In the genomic region with DNA sequence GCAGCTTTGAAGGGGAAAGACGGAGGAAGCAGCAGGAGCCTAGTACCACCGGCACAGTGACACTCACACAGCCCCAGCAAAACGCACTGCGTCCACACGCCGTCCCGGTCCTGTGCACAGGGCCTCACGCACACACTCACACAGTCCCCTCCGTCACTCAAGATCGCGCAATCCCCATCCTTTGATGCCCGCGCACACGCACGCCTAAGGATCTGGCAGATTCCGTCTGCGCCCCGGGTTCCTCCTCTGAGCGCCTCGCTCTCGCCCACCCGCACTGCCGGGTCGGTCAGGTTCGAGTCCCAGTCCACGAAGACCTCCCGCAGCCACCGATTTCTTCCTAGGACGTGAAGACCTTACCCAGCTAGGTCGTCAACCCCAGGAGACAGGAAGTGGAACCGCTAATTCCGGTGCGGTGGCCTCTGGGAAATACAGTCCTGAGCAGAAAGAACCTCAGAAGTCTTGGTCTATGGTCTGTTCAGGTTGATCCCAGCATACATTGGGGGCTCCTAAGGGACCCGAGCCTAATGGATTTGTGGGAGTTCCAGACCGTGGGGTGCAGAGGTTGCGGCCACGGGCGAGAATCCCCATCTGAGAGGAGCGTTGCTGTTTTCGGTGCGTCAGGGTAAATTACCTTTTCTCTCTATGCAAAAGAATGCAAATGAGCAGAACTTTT, we compare ENCODE assay signal across 8 cellular contexts. TPM values are rescaled to one million over a fixed set of nuclear protein-coding genes. Genes with fewer than 3 reads are reported as not detected.
DNase-seq lines count a peak whose midpoint lies in the region; ATAC-seq and TF ChIP-seq lines count a peak whose summit lies in the region.

A gene (minus strand): TSS at position 400 of the 673 bp plus-strand sequence. CDS start 5,899 bp downstream, outside the sequence.

- H3K4me3 ChIP-seq in uterus: peak within 1 kb of the TSS; percentile 67 to 69

- H3K9me3 ChIP-seq in T-helper 17 cell (ENCODE audit: control insufficient read depth, low read length, poor library complexity, severe bottlenecking) (peaks cover 4% of the 10 kb centered on the region), uterus (peaks cover 0 to 16% of the 10 kb centered on the region in 2 donors)

- peaks cover 29% of the 10 kb centered on the region for H3K4me1 Mint-ChIP-seq in T-helper 17 cell

- peak within 1 kb of the TSS; percentile 96 for H3K27ac Mint-ChIP-seq in T-helper 17 cell

- peak; percentile 91 for DNase-seq in G401 (ENCODE audit: low spot score)
- peak; percentile 39 for DNase-seq in NCI-H1436 (lab: John Stamatoyannopoulos, UW)
- peak; percentile 24 to 35 (median 35) for DNase-seq in T-helper 17 cell
- peak; percentile 5 to 82 (median 54) for DNase-seq in amygdala (lab: John Stamatoyannopoulos, UW)
- DNase-seq in hepatic stellate cell (ENCODE audit: low spot score): peak; percentile 65
- peak; percentile 71 for DNase-seq in putamen (ENCODE audit: low spot score)
- peak; percentile 23 to 24 for DNase-seq in uterus

- H3K4me3 Mint-ChIP-seq in T-helper 17 cell: peak within 1 kb of the TSS; percentile 97

- H3K36me3 Mint-ChIP-seq in T-helper 17 cell (ENCODE audit: low read depth): peaks cover 2% of the 10 kb centered on the region

- no peak for TF ChIP-seq POLR2A in uterus (IDR thresholded peaks at IDR 0.05)

- no peak for TF ChIP-seq CTCF in uterus (IDR thresholded peaks at IDR 0.05)

- no peaks in the 10 kb centered on the region for H3K36me3 ChIP-seq in uterus

- intact Hi-C loops in uterus (cut with DNase I; ENCODE audit: low total_unique reads): no loop called here

- no peaks in the 10 kb centered on the region for H3K27me3 Mint-ChIP-seq in T-helper 17 cell

- in situ Hi-C loops in G401 (cut with HindIII; ENCODE audit: low sequenced_read_pairs): no loop called here

- H3K4me1 ChIP-seq in uterus: peaks cover 0 to 8% of the 10 kb centered on the region in 2 donors

- peak; percentile 81 for ATAC-seq in HG02571 (IDR thresholded peaks at IDR 0.05; ENCODE audit: unreplicated experiment)
- peak; percentile 95 for ATAC-seq in T-helper 17 cell

- H3K27ac ChIP-seq in uterus: peak within 1 kb of the TSS; percentile 52 to 64

- no peaks in the 10 kb centered on the region for H3K27me3 ChIP-seq in uterus

RNA-seq across cellular contexts. Expression of the gene that starts here (rescaled TPM):
- 9.5 and 12.8 TPM in 2 replicates for total RNA-seq in G401 (2014; rRNA removed; shearing (Covaris generic))
- total RNA-seq in T-helper 17 cell (10 to 100 TPM; 15.1 to 16.8 TPM), uterus (10 to 100 TPM in 2 of 4 donors, 1 to 10 TPM in 2; 8.2 to 48.3 (median 18.2) TPM)

Comparison
In these comparisons a context has a peak if more than half of its experiments do, and no peak if none do; other contexts are left out.
1. Peak in every context shown above with its lines: DNase-seq, ATAC-seq, H3K4me3 ChIP-seq and H3K27ac ChIP-seq.
2. DNase-seq: peak in every context shown above with its lines; median percentile 91 in G401; 71 in putamen; 65 in hepatic stellate cell; 54 in amygdala; 39 in NCI-H1436; 35 in T-helper 17 cell; 24 in uterus.